8 cellular contexts compared by ENCODE assay signal in the genomic region with DNA sequence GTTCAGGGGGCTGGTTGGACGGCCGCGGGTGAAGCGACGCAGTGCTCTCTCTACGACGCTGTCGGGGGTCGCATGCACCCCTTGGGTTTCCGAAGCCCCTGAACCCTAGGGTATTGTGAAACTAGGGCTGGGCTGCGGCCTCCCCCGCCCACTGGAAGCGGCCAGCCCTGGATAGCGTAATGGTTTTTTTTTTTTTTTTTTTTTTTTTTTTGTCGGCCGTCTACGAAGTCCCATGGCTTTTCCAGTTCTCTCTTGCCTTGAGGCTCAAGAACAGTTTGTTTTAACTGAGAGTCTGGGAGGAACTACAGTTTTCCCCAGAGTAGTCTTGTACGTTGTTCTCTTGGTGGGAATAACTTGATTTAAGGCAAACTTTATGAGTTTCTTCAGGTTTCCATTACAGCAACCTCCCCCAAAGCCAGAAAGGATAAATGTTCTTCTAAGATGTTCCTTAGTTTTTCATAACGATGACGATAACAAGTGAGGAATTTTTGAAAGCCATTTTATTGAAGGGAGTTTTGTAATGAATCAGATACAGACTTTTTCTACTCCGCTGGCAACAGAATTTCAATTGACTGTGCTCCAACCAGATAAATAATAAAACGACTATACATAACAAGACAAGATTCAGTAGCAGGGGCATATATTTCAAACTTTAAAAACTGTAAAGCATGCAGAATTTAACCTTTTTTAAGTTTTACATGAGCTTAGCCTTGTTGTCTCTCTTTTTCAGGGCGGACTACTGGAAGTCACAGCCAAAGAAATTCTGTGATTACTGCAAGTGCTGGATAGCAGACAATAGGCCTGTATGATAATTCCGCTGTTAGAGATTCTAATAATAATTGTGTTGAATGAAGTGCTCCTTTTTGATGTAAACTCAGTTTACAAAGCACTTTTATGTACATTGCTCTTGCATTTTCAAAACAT. TPM values are rescaled to one million over a fixed set of nuclear protein-coding genes. Genes with fewer than 3 reads are reported as not detected.
DNase-seq lines count a peak whose midpoint lies in the region; ATAC-seq and TF ChIP-seq lines count a peak whose summit lies in the region.

No MANE protein-coding gene starts in this region.

- peak overlapping the region; percentile 94; the same call in 1 of the 2 replicates for H2AFZ ChIP-seq in OCI-LY3 (ENCODE audit: low read depth, low read length)

- peak overlapping the region; percentile 88 for H3K27ac ChIP-seq in OCI-LY3 (ENCODE audit: low read length)
- peak overlapping the region; percentile 96 for H3K27ac ChIP-seq in colonic mucosa
- H3K27ac ChIP-seq in liver (ENCODE audit: low read depth in 1 of 2, low read length in 2 of 2), result peak overlapping the region; percentile 86 to 99
- peak overlapping the region; percentile 97 for H3K27ac ChIP-seq in thymus (ENCODE audit: low read depth)

- DNase-seq in AG09309 (ENCODE audit: low read depth), result peak; percentile 27
- no peak for DNase-seq in colonic mucosa
- no peak for DNase-seq in NCI-H524 treated with DMSO at 0.1 percent for 48 hours (lab: John Stamatoyannopoulos, UW)

- H3K9me3 ChIP-seq in OCI-LY3 (ENCODE audit: insufficient read depth, low read length), result no peaks in the 10 kb centered on the region
- no peaks in the 10 kb centered on the region for H3K9me3 ChIP-seq in colonic mucosa
- no peaks in the 10 kb centered on the region for H3K9me3 ChIP-seq in liver (ENCODE audit: control insufficient read depth in 4 of 4, low read length in 3 of 4)
- peaks cover 1% of the 10 kb centered on the region for H3K9me3 ChIP-seq in thymus (ENCODE audit: control insufficient read depth)

- H3K27me3 ChIP-seq in OCI-LY3 (ENCODE audit: low read depth, low read length) (no peaks in the 10 kb centered on the region), colonic mucosa (no peaks in the 10 kb centered on the region), liver (ENCODE audit: control insufficient read depth in 4 of 4, insufficient read depth in 4 of 4, low read length in 3 of 4) (no peaks in the 10 kb centered on the region), thymus (ENCODE audit: control insufficient read depth, insufficient read depth) (no peaks in the 10 kb centered on the region)

- TF ChIP-seq CTCF in AG09309 (IDR thresholded peaks at IDR 0.05; ENCODE audit: control insufficient read depth, insufficient read depth, low read depth, low read length, missing control alignments) (no peak), OCI-LY3 (IDR thresholded peaks at IDR 0.05; ENCODE audit: low read depth, low read length) (no peak), colonic mucosa (IDR thresholded peaks at IDR 0.05) (no peak), liver (IDR thresholded peaks at IDR 0.05; ENCODE audit: low read depth, low read length, missing input control) (no peak)

- WGBS in liver, result 2% methylated on average over 24 of the region's 24 CpGs
- whole genome bisulfite sequencing in thymus, result 12% methylated on average over 24 of the region's 24 CpGs

- ATAC-seq in GM18858 (IDR thresholded peaks at IDR 0.05; ENCODE audit: unreplicated experiment) (peak; percentile 26), HG03045 (IDR thresholded peaks at IDR 0.05; ENCODE audit: unreplicated experiment) (peak; percentile 30)

- peak overlapping the region; percentile 87 for H3K4me2 ChIP-seq in OCI-LY3 (ENCODE audit: low read length)

- H3K36me3 ChIP-seq in OCI-LY3 (replicated peaks; ENCODE audit: low read depth, low read length), result peaks cover 22% of the 10 kb centered on the region
- peaks cover 5% of the 10 kb centered on the region for H3K36me3 ChIP-seq in colonic mucosa
- H3K36me3 ChIP-seq in liver (ENCODE audit: control insufficient read depth in 4 of 4, insufficient read depth in 3 of 4, low read depth in 1 of 4, low read length in 3 of 4), result peaks cover 2 to 5% (median 3%) of the 10 kb centered on the region in 4 donors
- H3K36me3 ChIP-seq in thymus (ENCODE audit: control insufficient read depth, insufficient read depth), result peaks cover 4% of the 10 kb centered on the region

- H4K20me1 ChIP-seq in OCI-LY3 (ENCODE audit: insufficient read depth, low read length), result no peaks in the 10 kb centered on the region

- intact Hi-C loops in colonic mucosa (cut with DNase I), result no loop called here

- peak in 1 of 2 donors; percentile 12 for TF ChIP-seq RAD21 in liver (IDR thresholded peaks at IDR 0.05)

- peaks cover 29% of the 10 kb centered on the region for H3K79me2 ChIP-seq in OCI-LY3 (ENCODE audit: low read length)

- H3K9ac ChIP-seq in OCI-LY3 (ENCODE audit: low read length) (peak overlapping the region; percentile 96), colonic mucosa (ENCODE audit: low read depth in 2 of 2, low read length in 2 of 2) (peak overlapping the region; percentile 93 to 98), liver (ENCODE audit: low read depth in 1 of 2, low read length in 2 of 2) (peak overlapping the region; percentile 86 to 94)

- H3K4me3 ChIP-seq in AG09309 (ENCODE audit: control insufficient read depth, low read depth, low read length), result peak overlapping the region; percentile 85
- peak overlapping the region; percentile 87 for H3K4me3 ChIP-seq in OCI-LY3 (ENCODE audit: low read length)
- H3K4me3 ChIP-seq in colonic mucosa, result peak overlapping the region; percentile 64
- H3K4me3 ChIP-seq in liver (ENCODE audit: low read depth in 1 of 3, low read length in 3 of 3), result peak overlapping the region; percentile 81 to 97 (median 87)
- H3K4me3 ChIP-seq in thymus (ENCODE audit: low read length), result peak overlapping the region; percentile 92

- H3K4me1 ChIP-seq in OCI-LY3 (ENCODE audit: low read length), result peaks cover 22% of the 10 kb centered on the region
- peaks cover 24% of the 10 kb centered on the region for H3K4me1 ChIP-seq in colonic mucosa
- H3K4me1 ChIP-seq in liver (ENCODE audit: control insufficient read depth in 4 of 4, insufficient read depth in 4 of 4, low read length in 3 of 4), result peaks cover 5 to 39% (median 27%) of the 10 kb centered on the region in 4 donors
- peaks cover 8% of the 10 kb centered on the region for H3K4me1 ChIP-seq in thymus (ENCODE audit: control insufficient read depth, insufficient read depth, low read length)

TF ChIP-seq in liver, 16 proteins besides CTCF, POLR2A, EP300 and RAD21:
- no peak for TF ChIP-seq FOXA2 (IDR thresholded peaks at IDR 0.05)
- no peak for TF ChIP-seq TAF1 (conservative IDR thresholded peaks at IDR 0.05)
- TF ChIP-seq, protein P1, sequence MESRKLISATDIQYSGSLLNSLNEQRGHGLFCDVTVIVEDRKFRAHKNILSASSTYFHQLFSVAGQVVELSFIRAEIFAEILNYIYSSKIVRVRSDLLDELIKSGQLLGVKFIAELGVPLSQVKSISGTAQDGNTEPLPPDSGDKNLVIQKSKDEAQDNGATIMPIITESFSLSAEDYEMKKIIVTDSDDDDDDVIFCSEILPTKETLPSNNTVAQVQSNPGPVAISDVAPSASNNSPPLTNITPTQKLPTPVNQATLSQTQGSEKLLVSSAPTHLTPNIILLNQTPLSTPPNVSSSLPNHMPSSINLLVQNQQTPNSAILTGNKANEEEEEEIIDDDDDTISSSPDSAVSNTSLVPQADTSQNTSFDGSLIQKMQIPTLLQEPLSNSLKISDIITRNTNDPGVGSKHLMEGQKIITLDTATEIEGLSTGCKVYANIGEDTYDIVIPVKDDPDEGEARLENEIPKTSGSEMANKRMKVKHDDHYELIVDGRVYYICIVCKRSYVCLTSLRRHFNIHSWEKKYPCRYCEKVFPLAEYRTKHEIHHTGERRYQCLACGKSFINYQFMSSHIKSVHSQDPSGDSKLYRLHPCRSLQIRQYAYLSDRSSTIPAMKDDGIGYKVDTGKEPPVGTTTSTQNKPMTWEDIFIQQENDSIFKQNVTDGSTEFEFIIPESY (IDR thresholded peaks at IDR 0.05), result no peak
- TF ChIP-seq REST (IDR thresholded peaks at IDR 0.05), result peak; percentile 97
- TF ChIP-seq FOXA1 (IDR thresholded peaks at IDR 0.05), result no peak
- no peak for TF ChIP-seq EGR1 (IDR thresholded peaks at IDR 0.05; ENCODE audit: low read depth in 2 of 2)
- no peak for TF ChIP-seq YY1 (IDR thresholded peaks at IDR 0.05)

RNA-seq across cellular contexts. Expression of gene WBP4, which starts 0.9 kb away (rescaled TPM):
- total RNA-seq in colonic mucosa (1 to 10 TPM; 5.8 to 7.5 TPM), liver (1 to 10 TPM; 4.9 to 6.8 TPM)
- polyA plus RNA-seq in liver (1 to 10 TPM; 3.9 to 6.0 TPM), thymus (16.6 TPM)

RNA-seq across cellular contexts. Expression of gene ELF1, which starts 43.1 kb away (rescaled TPM):
- total RNA-seq in colonic mucosa (100 to 1,000 TPM in 1 of 2 donors, 10 to 100 TPM in 1; 72.2 to 120 TPM), liver (10 to 100 TPM; 36.3 to 57.2 TPM)
- polyA plus RNA-seq in liver (10 to 100 TPM; 15.3 to 16.6 TPM), thymus (64.2 TPM)
